9 cellular contexts compared by ENCODE assay signal in the genomic region with DNA sequence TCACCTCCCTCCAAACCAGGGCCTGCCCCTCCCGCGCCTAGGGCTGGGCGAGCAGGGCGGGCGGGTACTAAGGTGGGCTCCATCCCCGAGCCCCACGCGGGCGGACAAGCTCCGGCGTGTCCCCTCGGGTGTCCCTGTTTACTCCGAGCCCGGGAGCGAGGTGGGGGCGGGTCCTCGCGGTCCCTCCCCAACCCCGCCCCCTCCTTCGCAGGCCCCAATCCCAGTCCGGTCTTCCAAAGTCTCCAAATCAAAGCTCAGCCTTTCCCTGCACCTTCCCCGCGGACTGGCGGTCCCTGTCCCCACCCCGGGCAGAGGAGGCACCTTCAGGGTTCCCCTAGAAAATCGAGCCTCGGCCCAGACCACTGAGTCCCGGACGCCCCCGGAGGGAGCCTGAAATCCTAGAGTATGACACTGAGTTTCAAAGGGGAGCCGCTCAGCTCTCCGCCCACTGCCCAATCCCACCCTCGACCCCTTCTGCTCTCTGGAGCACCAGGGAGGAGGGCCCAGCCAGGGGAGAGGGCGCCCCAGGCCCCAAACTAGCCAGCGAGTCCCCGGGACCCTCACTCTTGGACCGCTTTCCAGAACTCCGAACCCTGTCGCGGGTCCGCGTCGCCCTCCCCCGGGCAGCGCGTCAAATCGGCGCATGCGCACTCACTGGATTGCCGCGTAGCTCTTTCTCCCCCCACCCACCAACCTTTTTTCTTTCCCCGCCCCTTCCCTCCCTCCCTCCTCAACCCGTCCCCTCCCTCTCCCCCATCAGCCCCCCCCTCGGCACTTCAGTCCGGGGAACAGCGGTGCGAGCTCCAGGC. TPM values are rescaled to one million over a fixed set of nuclear protein-coding genes. Genes with fewer than 3 reads are reported as not detected.
DNase-seq lines count a peak whose midpoint lies in the region; ATAC-seq, FAIRE-seq and TF ChIP-seq lines count a peak whose summit lies in the region.
"Had no signal": no experiment of that assay in that cellular context is flagged by ENCODE, and none has a peak within 500 bp of the region (broad histone marks: within the 10 kb centered on the region; RNA-seq: fewer than 3 reads in every experiment).

A gene (plus strand): TSS at position 774 of the 809 bp plus-strand sequence. CDS start 482 bp downstream, outside the sequence.

- peaks cover 87% of the 10 kb centered on the region for H3K27me3 Mint-ChIP-seq in activated naive CD4-positive, alpha-beta T cell treated with anti-CD3 and anti-CD28 coated beads, Interleukin-2, amount 10 ng/mL, durations not matched to agents 7 days and 5 days
- H3K27me3 Mint-ChIP-seq in neural crest cell (ENCODE audit: low read depth) = peaks cover 19% of the 10 kb centered on the region
- peaks cover 19% of the 10 kb centered on the region for H3K27me3 Mint-ChIP-seq in stimulated activated naive CD8-positive, alpha-beta T cell treated with anti-CD3 and anti-CD28 coated beads, Interleukin-15, amount 100 ng/mL, for 72 hours

- no peak for FAIRE-seq in frontal cortex (lab: Jason Lieb, UNC)
- FAIRE-seq: colon had no signal

- TF ChIP-seq POLR2A in Raji (IDR thresholded peaks at IDR 0.05; ENCODE audit: insufficient read depth, low read depth, low read length) = peak; percentile 53

- no peaks in the 10 kb centered on the region for H3K36me3 Mint-ChIP-seq in activated naive CD4-positive, alpha-beta T cell treated with anti-CD3 and anti-CD28 coated beads, Interleukin-2, amount 10 ng/mL, durations not matched to agents 7 days and 5 days
- no peaks in the 10 kb centered on the region for H3K36me3 Mint-ChIP-seq in neural crest cell (ENCODE audit: low read depth)

- DNase-seq in DMS 273 treated with DMSO at 0.1 percent for 48 hours (lab: John Stamatoyannopoulos, UW) = peak; percentile 46
- DNase-seq in HuH-7.5 (ENCODE audit: low spot score) = peak; percentile 81
- DNase-seq in activated naive CD4-positive, alpha-beta T cell treated with anti-CD3 and anti-CD28 coated beads, Interleukin-2, amount 10 ng/mL, durations not matched to agents 7 days and 5 days = peak; percentile 82
- DNase-seq in frontal cortex (ENCODE audit: low spot score in 2 of 2) = peak; percentile 74 to 86
- DNase-seq in neural crest cell (ENCODE audit: low read depth, low spot score) = peak; percentile 76
- DNase-seq in stimulated activated naive CD8-positive, alpha-beta T cell treated with anti-CD3 and anti-CD28 coated beads, Interleukin-15, amount 100 ng/mL, for 72 hours = peak; percentile 56 to 71

- ATAC-seq in stimulated activated naive CD8-positive, alpha-beta T cell treated with anti-CD3 and anti-CD28 coated beads, Interleukin-15, amount 100 ng/mL, for 72 hours = peak; percentile 72
- ATAC-seq in GM19455 (IDR thresholded peaks at IDR 0.05; ENCODE audit: unreplicated experiment) = no peak

- CTCF ChIA-PET in activated naive CD4-positive, alpha-beta T cell treated with anti-CD3 and anti-CD28 coated beads, Interleukin-2, amount 10 ng/mL, durations not matched to agents 7 days and 5 days (lab: Charles Lee) = interaction anchor here (1.0 to 10.6 kb wide), 7 partner anchors 16 to 114 kb away, joined by 4 to 151 read pairs (median 8); a partner anchor contains a TSS

- peak within 1 kb of the TSS; percentile 44 for H3K27ac Mint-ChIP-seq in activated naive CD4-positive, alpha-beta T cell treated with anti-CD3 and anti-CD28 coated beads, Interleukin-2, amount 10 ng/mL, durations not matched to agents 7 days and 5 days
- H3K27ac Mint-ChIP-seq in neural crest cell (ENCODE audit: unreplicated experiment) = no peak within 1 kb of the TSS
- H3K27ac Mint-ChIP-seq in stimulated activated naive CD8-positive, alpha-beta T cell treated with anti-CD3 and anti-CD28 coated beads, Interleukin-15, amount 100 ng/mL, for 72 hours = peak within 1 kb of the TSS; percentile 59 to 76

- peaks cover 7% of the 10 kb centered on the region for H3K9me3 Mint-ChIP-seq in activated naive CD4-positive, alpha-beta T cell treated with anti-CD3 and anti-CD28 coated beads, Interleukin-2, amount 10 ng/mL, durations not matched to agents 7 days and 5 days
- no peaks in the 10 kb centered on the region for H3K9me3 Mint-ChIP-seq in neural crest cell
- peaks cover 12 to 15% of the 10 kb centered on the region in 2 donors for H3K9me3 Mint-ChIP-seq in stimulated activated naive CD8-positive, alpha-beta T cell treated with anti-CD3 and anti-CD28 coated beads, Interleukin-15, amount 100 ng/mL, for 72 hours

- peak within 1 kb of the TSS; percentile 82 for H3K4me3 Mint-ChIP-seq in activated naive CD4-positive, alpha-beta T cell treated with anti-CD3 and anti-CD28 coated beads, Interleukin-2, amount 10 ng/mL, durations not matched to agents 7 days and 5 days
- H3K4me3 Mint-ChIP-seq in neural crest cell = peak within 1 kb of the TSS; percentile 95
- peak within 1 kb of the TSS; percentile 86 to 92 for H3K4me3 Mint-ChIP-seq in stimulated activated naive CD8-positive, alpha-beta T cell treated with anti-CD3 and anti-CD28 coated beads, Interleukin-15, amount 100 ng/mL, for 72 hours

- peaks cover 16% of the 10 kb centered on the region for H3K4me1 Mint-ChIP-seq in activated naive CD4-positive, alpha-beta T cell treated with anti-CD3 and anti-CD28 coated beads, Interleukin-2, amount 10 ng/mL, durations not matched to agents 7 days and 5 days
- peaks cover 37% of the 10 kb centered on the region for H3K4me1 Mint-ChIP-seq in neural crest cell
- peaks cover 28% of the 10 kb centered on the region for H3K4me1 Mint-ChIP-seq in stimulated activated naive CD8-positive, alpha-beta T cell treated with anti-CD3 and anti-CD28 coated beads, Interleukin-15, amount 100 ng/mL, for 72 hours

- no peak for TF ChIP-seq CTCF in neural crest cell (conservative IDR thresholded peaks at IDR 0.05)

RNA-seq across cellular contexts. Expression of the gene that starts here (rescaled TPM):
- 63.2 TPM for total RNA-seq in frontal cortex
- total RNA-seq in neural crest cell = 61.8 and 62.7 TPM in 2 replicates
